In genomic region chr3:127008236-127008635, GRCh38 we compare ENCODE assay signal across 14 cellular contexts.
"Had no signal": no experiment of that assay in that cellular context is flagged by ENCODE, and none has a peak within 500 bp of the region (broad histone marks: within the 10 kb centered on the region; RNA-seq: fewer than 3 reads in every experiment).

No MANE protein-coding gene starts in this region.

- H3K4me3 Mint-ChIP-seq: activated CD4-positive, alpha-beta memory T cell treated with anti-CD3 and anti-CD28 coated beads, Interleukin-2, amount 10 ng/mL, durations not matched to agents 7 days and 5 days; activated CD4-positive, alpha-beta T cell treated with anti-CD3 and anti-CD28 coated beads for 36 hours; activated naive CD4-positive, alpha-beta T cell treated with anti-CD3 and anti-CD28 coated beads, Interleukin-2, amount 50 U/mL, for 24 hours; activated T-cell treated with anti-CD3 and anti-CD28 coated beads, Interleukin-2, amount 50 U/mL, for 24 hours; neural crest cell; stimulated activated naive CD8-positive, alpha-beta T cell treated with anti-CD3 and anti-CD28 coated beads, Interleukin-15, amount 100 ng/mL, for 72 hours had no signal

- H3K4me1 ChIP-seq: adrenal gland, right lobe of liver, upper lobe of right lung had no signal

- H3K4me2 ChIP-seq: hepatocyte had no signal

- H3K27me3 ChIP-seq: adrenal gland, cardiac muscle cell, hepatocyte, right lobe of liver, upper lobe of right lung had no signal

- H3K36me3 Mint-ChIP-seq: activated naive CD4-positive, alpha-beta T cell treated with anti-CD3 and anti-CD28 coated beads, Interleukin-2, amount 50 U/mL, for 24 hours had no signal

- H3K27me3 Mint-ChIP-seq: activated CD4-positive, alpha-beta memory T cell treated with anti-CD3 and anti-CD28 coated beads, Interleukin-2, amount 10 ng/mL, durations not matched to agents 7 days and 5 days; activated CD4-positive, alpha-beta T cell treated with anti-CD3 and anti-CD28 coated beads for 36 hours; activated naive CD4-positive, alpha-beta T cell treated with anti-CD3 and anti-CD28 coated beads, Interleukin-2, amount 50 U/mL, for 24 hours; activated T-cell treated with anti-CD3 and anti-CD28 coated beads, Interleukin-2, amount 50 U/mL, for 24 hours; stimulated activated naive CD8-positive, alpha-beta T cell treated with anti-CD3 and anti-CD28 coated beads, Interleukin-15, amount 100 ng/mL, for 72 hours had no signal

- H3K79me2 ChIP-seq: hepatocyte had no signal

- FAIRE-seq: colon had no signal

- H3K9me3 Mint-ChIP-seq: activated CD4-positive, alpha-beta memory T cell treated with anti-CD3 and anti-CD28 coated beads, Interleukin-2, amount 10 ng/mL, durations not matched to agents 7 days and 5 days; activated naive CD4-positive, alpha-beta T cell treated with anti-CD3 and anti-CD28 coated beads, Interleukin-2, amount 50 U/mL, for 24 hours; activated T-cell treated with anti-CD3 and anti-CD28 coated beads, Interleukin-2, amount 50 U/mL, for 24 hours; neural crest cell; stimulated activated naive CD8-positive, alpha-beta T cell treated with anti-CD3 and anti-CD28 coated beads, Interleukin-15, amount 100 ng/mL, for 72 hours had no signal

- H2AFZ ChIP-seq: hepatocyte had no signal

- H3K4me3 ChIP-seq: adrenal gland, cardiac muscle cell, hepatocyte, right lobe of liver, upper lobe of right lung had no signal

- H3K27ac ChIP-seq: adrenal gland, cardiac muscle cell, hepatocyte, right lobe of liver, upper lobe of right lung had no signal

- H3K4me1 Mint-ChIP-seq: activated CD4-positive, alpha-beta memory T cell treated with anti-CD3 and anti-CD28 coated beads, Interleukin-2, amount 10 ng/mL, durations not matched to agents 7 days and 5 days; activated CD4-positive, alpha-beta T cell treated with anti-CD3 and anti-CD28 coated beads for 36 hours; activated naive CD4-positive, alpha-beta T cell treated with anti-CD3 and anti-CD28 coated beads, Interleukin-2, amount 50 U/mL, for 24 hours; stimulated activated naive CD8-positive, alpha-beta T cell treated with anti-CD3 and anti-CD28 coated beads, Interleukin-15, amount 100 ng/mL, for 72 hours had no signal

- DNase-seq: activated CD4-positive, alpha-beta memory T cell treated with anti-CD3 and anti-CD28 coated beads, Interleukin-2, amount 10 ng/mL, durations not matched to agents 7 days and 5 days; activated CD4-positive, alpha-beta T cell treated with anti-CD3 and anti-CD28 coated beads for 36 hours; activated T-cell treated with anti-CD3 and anti-CD28 coated beads, Interleukin-2, amount 50 U/mL, for 24 hours; adrenal gland; islet precursor cell; right lobe of liver; stimulated activated naive CD8-positive, alpha-beta T cell treated with anti-CD3 and anti-CD28 coated beads, Interleukin-15, amount 100 ng/mL, for 72 hours; upper lobe of right lung had no signal

- H3K27ac Mint-ChIP-seq: activated CD4-positive, alpha-beta memory T cell treated with anti-CD3 and anti-CD28 coated beads, Interleukin-2, amount 10 ng/mL, durations not matched to agents 7 days and 5 days; activated CD4-positive, alpha-beta T cell treated with anti-CD3 and anti-CD28 coated beads for 36 hours; activated naive CD4-positive, alpha-beta T cell treated with anti-CD3 and anti-CD28 coated beads, Interleukin-2, amount 50 U/mL, for 24 hours; activated T-cell treated with anti-CD3 and anti-CD28 coated beads, Interleukin-2, amount 50 U/mL, for 24 hours had no signal

- ATAC-seq: activated CD4-positive, alpha-beta T cell treated with anti-CD3 and anti-CD28 coated beads for 36 hours; esophagus mucosa; right lobe of liver; stimulated activated naive CD8-positive, alpha-beta T cell treated with anti-CD3 and anti-CD28 coated beads, Interleukin-15, amount 100 ng/mL, for 72 hours; upper lobe of right lung had no signal

- H3K9me3 ChIP-seq: adrenal gland, right lobe of liver, upper lobe of right lung had no signal
